In genomic region chr1:31970873-31971272, GRCh38 we compare ENCODE assay signal across 1 cellular context.
TF ChIP-seq lines count a peak whose summit lies in the region.

No MANE protein-coding gene starts in this region.

TF ChIP-seq in IMR-90, 13 proteins besides CTCF, POLR2A, EP300 and RAD21:
- TF ChIP-seq MXI1 (IDR thresholded peaks at IDR 0.05; ENCODE audit: borderline replicate concordance, low read depth, low read length) (no peak), NFE2L2 (IDR thresholded peaks at IDR 0.05; ENCODE audit: low read depth, low read length) (no peak), MAFK (IDR thresholded peaks at IDR 0.05; ENCODE audit: low read depth, low read length) (no peak), USF2 (IDR thresholded peaks at IDR 0.05; ENCODE audit: low read depth, low read length) (no peak), RFX5 (IDR thresholded peaks at IDR 0.05; ENCODE audit: low read depth, low read length) (no peak), MAZ (IDR thresholded peaks at IDR 0.05; ENCODE audit: borderline replicate concordance, low read depth, low read length) (no peak), CEBPB (IDR thresholded peaks at IDR 0.05; ENCODE audit: low read depth, low read length) (no peak), SMC3 (IDR thresholded peaks at IDR 0.05; ENCODE audit: low read depth, low read length) (no peak), ELK1 (IDR thresholded peaks at IDR 0.05; ENCODE audit: borderline replicate concordance, low read depth, low read length) (no peak), RCOR1 (IDR thresholded peaks at IDR 0.05; ENCODE audit: insufficient replicate concordance, low read length) (no peak), CHD1 (IDR thresholded peaks at IDR 0.05; ENCODE audit: low read depth, low read length) (no peak), BHLHE40 (IDR thresholded peaks at IDR 0.05; ENCODE audit: low read depth, low read length) (no peak), FOS (IDR thresholded peaks at IDR 0.05; ENCODE audit: low read depth, low read length) (no peak)
